ENCODE assay signal across 9 cellular contexts in genomic region chr9:74499111-74499601, GRCh38. TPM values are rescaled to one million over a fixed set of nuclear protein-coding genes. Genes with fewer than 3 reads are reported as not detected.
A peak's percentile ranks its signal among the peaks of the same experiment; 100 is the strongest.
DNase-seq lines count a peak whose midpoint lies in the region; ATAC-seq and TF ChIP-seq lines count a peak whose summit lies in the region.
"Had no signal": no experiment of that assay in that cellular context is flagged by ENCODE, and none has a peak within 500 bp of the region (broad histone marks: within the 10 kb centered on the region; RNA-seq: fewer than 3 reads in every experiment).

No MANE protein-coding gene starts in this region.

- H3K9me3 Mint-ChIP-seq in activated B cell treated with CpG ODN at 0.5 μM for 24 hours: no peaks in the 10 kb centered on the region

- H3K4me3 ChIP-seq in left ventricle myocardium inferior (peak overlapping the region; percentile 76), retinal pigment epithelial cell (ENCODE audit: low read length) (peak overlapping the region; percentile 79)

- H3K36me3 ChIP-seq in left ventricle myocardium inferior: no peaks in the 10 kb centered on the region
- H3K36me3 ChIP-seq: right lobe of liver had no signal

- intact Hi-C loops in activated B cell treated with CpG ODN at 0.5 μM for 24 hours (cut with micrococcal nuclease) (loop anchor here (5.0 kb wide), 1 partner anchor 588 kb away; the partner anchor contains the start of genes NMRK1 and OSTF1), left ventricle myocardium inferior (cut with micrococcal nuclease) (no loop called here)

- H3K36me3 Mint-ChIP-seq in activated B cell treated with CpG ODN at 0.5 μM for 24 hours (ENCODE audit: low read depth): peaks cover 6% of the 10 kb centered on the region

- TF ChIP-seq CTCF in GM13977 (IDR thresholded peaks at IDR 0.05; ENCODE audit: extremely low read depth, insufficient read depth, missing control alignments) (no peak), activated B cell treated with CpG ODN at 0.5 μM for 24 hours (IDR thresholded peaks at IDR 0.05) (no peak), left ventricle myocardium inferior (IDR thresholded peaks at IDR 0.05; ENCODE audit: borderline replicate concordance) (no peak), retinal pigment epithelial cell (conservative IDR thresholded peaks at IDR 0.05; ENCODE audit: low read depth, low read length) (no peak)

- peak; percentile 13 for DNase-seq in GM13977 (ENCODE audit: low spot score)
- no peak for DNase-seq in activated B cell treated with CpG ODN at 0.5 μM for 24 hours
- DNase-seq in left ventricle myocardium inferior: no peak
- DNase-seq in retinal pigment epithelial cell (ENCODE audit: low read depth): no peak
- DNase-seq in NOMO-1 (lab: John Stamatoyannopoulos, UW; ENCODE audit: unreplicated experiment in 2 of 2): no peak
- DNase-seq: right lobe of liver had no signal

- H3K4me1 Mint-ChIP-seq in activated B cell treated with CpG ODN at 0.5 μM for 24 hours: peaks cover 36% of the 10 kb centered on the region

- H3K27me3 Mint-ChIP-seq in activated B cell treated with CpG ODN at 0.5 μM for 24 hours: peaks cover 51% of the 10 kb centered on the region

- H3K27ac Mint-ChIP-seq in activated B cell treated with CpG ODN at 0.5 μM for 24 hours: no peak overlapping the region

- POLR2A ChIA-PET in activated B cell treated with CpG ODN at 0.5 μM for 24 hours (lab: Charles Lee): no interaction called here

- in situ Hi-C loops in GM13977 (cut with MboI; ENCODE audit: low pct_unique_long_range_greater_than_20kb, low sequenced_read_pairs, unreplicated experiment): no loop called here

- H3K4me3 Mint-ChIP-seq in activated B cell treated with CpG ODN at 0.5 μM for 24 hours: peak overlapping the region; percentile 63

- CTCF ChIA-PET in activated B cell treated with CpG ODN at 0.5 μM for 24 hours (lab: Charles Lee): no interaction called here

- no peak for ATAC-seq in activated B cell treated with CpG ODN at 0.5 μM for 24 hours (ENCODE audit: low read depth)
- ATAC-seq in GM21528 (IDR thresholded peaks at IDR 0.05; ENCODE audit: low FRiP score, unreplicated experiment): no peak
- ATAC-seq in GM18907 (IDR thresholded peaks at IDR 0.05; ENCODE audit: unreplicated experiment): no peak
- no peak for ATAC-seq in HG03521 (IDR thresholded peaks at IDR 0.05; ENCODE audit: unreplicated experiment)

- H3K27ac ChIP-seq in left ventricle myocardium inferior (replicated peaks): peak overlapping the region; percentile 73
- H3K27ac ChIP-seq: right lobe of liver had no signal

- H3K9me3 ChIP-seq in left ventricle myocardium inferior (replicated peaks): no peaks in the 10 kb centered on the region
- H3K9me3 ChIP-seq: right lobe of liver had no signal

- peaks cover 38% of the 10 kb centered on the region for H3K4me1 ChIP-seq in left ventricle myocardium inferior

- H3K27me3 ChIP-seq in left ventricle myocardium inferior (ENCODE audit: low read depth): peaks cover 57% of the 10 kb centered on the region

RNA-seq across cellular contexts. Expression of gene RORB, which starts 2.0 kb away (rescaled TPM):
- total RNA-seq in activated B cell treated with CpG ODN at 0.5 μM for 24 hours (not detected in 2 replicates), left ventricle myocardium inferior (1.2 TPM)
